Comparison of ENCODE assay signal across 25 cellular contexts in the genomic region with DNA sequence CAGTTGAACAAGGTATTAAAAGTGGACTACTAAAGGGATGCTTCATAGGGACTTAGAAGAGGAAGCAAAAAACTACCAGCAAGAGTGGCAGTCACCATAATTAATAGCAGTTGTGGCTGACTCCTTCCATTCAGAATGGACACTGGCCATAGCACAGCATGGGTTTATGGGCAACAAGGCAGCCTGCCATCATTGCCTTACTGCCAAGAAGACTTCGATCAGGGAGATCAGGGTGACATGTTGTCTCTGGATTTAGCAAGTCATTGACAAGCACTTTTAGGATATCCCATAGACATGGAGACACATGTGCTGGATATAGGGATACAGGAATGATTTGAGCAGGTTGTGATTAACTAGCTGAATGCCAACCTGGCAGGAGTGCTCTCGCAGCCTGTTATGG.
"Had no signal": no experiment of that assay in that cellular context is flagged by ENCODE, and none has a peak within 500 bp of the region (broad histone marks: within the 10 kb centered on the region; RNA-seq: fewer than 3 reads in every experiment).

No MANE protein-coding gene starts in this region.

- H3K4me3 Mint-ChIP-seq: activated CD8-positive, alpha-beta T cell treated with anti-CD3 and anti-CD28 coated beads, Interleukin-2, amount 10 ng/mL, durations not matched to agents 7 days and 5 days; activated naive CD8-positive, alpha-beta T cell treated with anti-CD3 and anti-CD28 coated beads, Interleukin-2, amount 10 ng/mL, durations not matched to agents 7 days and 5 days; T-helper 1 cell treated with Interleukin-12 subunit alpha and Interleukin-12 subunit beta and Interleukin-4 antibody, amounts not matched to agents 30 μg/mL and 1 μg/mL, for 36 hours; WTC11 had no signal

- H3K4me3 ChIP-seq: adrenal gland, breast epithelium, Peyer's patch, SJSA1 had no signal

- DNase-seq: activated CD4-positive, alpha-beta T cell treated with anti-CD3 and anti-CD28 coated beads for 48 hours; activated CD4-positive, alpha-beta T cell treated with anti-CD3 and anti-CD28 coated beads, Interleukin-2, amount 50 U/mL, for 4 hours; activated CD4-positive, CD25-positive, alpha-beta regulatory T cell treated with anti-CD3 and anti-CD28 coated beads, Interleukin-2, amount 50 U/mL, for 72 hours; activated CD8-positive, alpha-beta memory T cell treated with anti-CD3 and anti-CD28 coated beads, Interleukin-2, amount 50 U/mL, for 48 hours; activated CD8-positive, alpha-beta T cell treated with anti-CD3 and anti-CD28 coated beads, Interleukin-2, amount 10 ng/mL, durations not matched to agents 7 days and 5 days; activated naive CD4-positive, alpha-beta T cell treated with anti-CD3 and anti-CD28 coated beads, Interleukin-2, amount 50 U/mL, for 16 hours; activated naive CD8-positive, alpha-beta T cell treated with anti-CD3 and anti-CD28 coated beads, Interleukin-2, amount 10 ng/mL, durations not matched to agents 7 days and 5 days; activated T-cell treated with anti-CD3 and anti-CD28 coated beads, Interleukin-2, amount 50 U/mL, for 1 hour; adrenal gland; anterior cingulate cortex; caudate nucleus; NCI-H1048; NCI-H1930; NCI-H2171 treated with DMSO at 0.1 percent for 48 hours; NCI-H226; NCI-H526 treated with DMSO at 0.1 percent for 48 hours; NCI-H82; Peyer's patch; SHP77; T-helper 9 cell had no signal

- H3K4me1 ChIP-seq: adrenal gland, breast epithelium, Peyer's patch, SJSA1 had no signal

- H3K36me3 ChIP-seq: adrenal gland, breast epithelium, Peyer's patch, SJSA1 had no signal

- H3K27me3 Mint-ChIP-seq: activated naive CD8-positive, alpha-beta T cell treated with anti-CD3 and anti-CD28 coated beads, Interleukin-2, amount 10 ng/mL, durations not matched to agents 7 days and 5 days had no signal

- H3K27ac Mint-ChIP-seq: activated CD8-positive, alpha-beta T cell treated with anti-CD3 and anti-CD28 coated beads, Interleukin-2, amount 10 ng/mL, durations not matched to agents 7 days and 5 days; activated naive CD8-positive, alpha-beta T cell treated with anti-CD3 and anti-CD28 coated beads, Interleukin-2, amount 10 ng/mL, durations not matched to agents 7 days and 5 days; T-helper 1 cell treated with Interleukin-12 subunit alpha and Interleukin-12 subunit beta and Interleukin-4 antibody, amounts not matched to agents 30 μg/mL and 1 μg/mL, for 36 hours; WTC11 had no signal

- H3K27me3 ChIP-seq: adrenal gland, breast epithelium, Peyer's patch, SJSA1 had no signal

- H3K36me3 Mint-ChIP-seq: WTC11 had no signal

- ATAC-seq: activated CD8-positive, alpha-beta T cell treated with anti-CD3 and anti-CD28 coated beads, Interleukin-2, amount 10 ng/mL, durations not matched to agents 7 days and 5 days; SK-N-SH treated with all-trans-retinoic acid at 6 μM for 48 hours; WTC11 had no signal

- H3K9me3 Mint-ChIP-seq: T-helper 1 cell treated with Interleukin-12 subunit alpha and Interleukin-12 subunit beta and Interleukin-4 antibody, amounts not matched to agents 30 μg/mL and 1 μg/mL, for 36 hours had no signal

- H3K9me3 ChIP-seq: adrenal gland, breast epithelium, Peyer's patch, SJSA1 had no signal

- H3K27ac ChIP-seq: adrenal gland, breast epithelium, Peyer's patch, SJSA1 had no signal
